Comparison of ENCODE assay signal across 1 cellular context in genomic region chr20:46367967-46368901, GRCh38.
TF ChIP-seq lines count a peak whose summit lies in the region.

No MANE protein-coding gene starts in this region.

TF ChIP-seq in SK-N-SH treated with all-trans-retinoic acid at 6 μM for 48 hours, 23 proteins besides CTCF, POLR2A, EP300 and RAD21 (continued from another document):
- TF ChIP-seq PATZ1 (CRISPR knock-in tag; IDR thresholded peaks at IDR 0.05; ENCODE audit: borderline replicate concordance) (no peak), TOX (CRISPR knock-in tag; IDR thresholded peaks at IDR 0.05; ENCODE audit: borderline replicate concordance) (no peak)
